Comparison of ENCODE assay signal across 1 cellular context in the genomic region with DNA sequence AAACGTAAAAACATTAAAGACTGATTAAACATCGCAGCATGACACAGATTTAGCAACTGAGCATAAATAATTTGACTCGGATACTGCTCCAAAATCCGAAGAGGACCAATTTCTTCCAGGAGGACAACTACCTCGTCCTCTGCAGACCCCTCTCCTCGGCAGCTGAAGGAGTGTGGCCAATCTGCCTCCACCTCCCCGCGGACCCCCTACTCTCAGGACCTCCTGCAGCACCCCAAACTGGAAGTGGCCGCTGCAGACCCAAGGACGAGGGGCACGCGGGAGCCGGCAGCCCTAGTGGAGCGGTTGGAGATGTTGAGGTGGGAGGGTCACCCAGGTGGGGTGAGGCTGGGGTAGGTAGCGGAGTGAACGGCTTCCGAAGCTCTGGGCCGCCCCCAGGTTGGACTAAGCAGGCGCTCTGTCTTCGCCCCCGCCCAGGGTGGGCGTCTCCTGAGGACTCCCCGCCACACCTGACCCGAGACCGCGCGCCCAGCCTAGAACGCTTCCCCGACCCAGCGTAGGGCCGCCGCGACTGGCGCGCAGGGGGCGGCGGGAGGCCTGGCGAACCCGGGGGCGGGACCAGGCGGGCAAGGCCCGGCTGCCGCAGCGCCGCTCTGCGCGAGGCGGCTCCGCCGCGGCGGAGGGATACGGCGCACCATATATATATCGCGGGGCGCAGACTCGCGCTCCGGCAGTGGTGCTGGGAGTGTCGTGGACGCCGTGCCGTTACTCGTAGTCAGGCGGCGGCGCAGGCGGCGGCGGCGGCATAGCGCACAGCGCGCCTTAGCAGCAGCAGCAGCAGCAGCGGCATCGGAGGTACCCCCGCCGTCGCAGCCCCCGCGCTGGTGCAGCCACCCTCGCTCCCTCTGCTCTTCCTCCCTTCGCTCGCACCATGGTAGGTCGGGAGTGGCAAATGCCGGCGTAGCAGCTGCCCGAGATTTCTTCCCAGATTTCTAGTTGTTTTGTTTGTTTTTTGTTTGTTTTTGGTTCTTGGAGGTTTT.
TF ChIP-seq lines count a peak whose summit lies in the region.

A gene (plus strand): TSS at position 688 of the 998 bp plus-strand sequence. CDS start 202 bp downstream, at position 890.

TF ChIP-seq in A549, 52 proteins besides CTCF, POLR2A, EP300 and RAD21 (continued from another document):
- TF ChIP-seq, protein P1, sequence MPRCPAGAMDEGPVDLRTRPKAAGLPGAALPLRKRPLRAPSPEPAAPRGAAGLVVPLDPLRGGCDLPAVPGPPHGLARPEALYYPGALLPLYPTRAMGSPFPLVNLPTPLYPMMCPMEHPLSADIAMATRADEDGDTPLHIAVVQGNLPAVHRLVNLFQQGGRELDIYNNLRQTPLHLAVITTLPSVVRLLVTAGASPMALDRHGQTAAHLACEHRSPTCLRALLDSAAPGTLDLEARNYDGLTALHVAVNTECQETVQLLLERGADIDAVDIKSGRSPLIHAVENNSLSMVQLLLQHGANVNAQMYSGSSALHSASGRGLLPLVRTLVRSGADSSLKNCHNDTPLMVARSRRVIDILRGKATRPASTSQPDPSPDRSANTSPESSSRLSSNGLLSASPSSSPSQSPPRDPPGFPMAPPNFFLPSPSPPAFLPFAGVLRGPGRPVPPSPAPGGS (IDR thresholded peaks at IDR 0.05) = peak; percentile 100
- no peak for TF ChIP-seq MAFK (IDR thresholded peaks at IDR 0.05; ENCODE audit: partially characterized antibody)
- peak; percentile 86 for TF ChIP-seq TFCP2L1 (CRISPR knock-in tag; IDR thresholded peaks at IDR 0.05)
- no peak for TF ChIP-seq EHF (CRISPR knock-in tag; IDR thresholded peaks at IDR 0.05)
- TF ChIP-seq JUNB (IDR thresholded peaks at IDR 0.05) = no peak
- no peak for TF ChIP-seq FOSL2 (IDR thresholded peaks at IDR 0.05)
- peak; percentile 54 for TF ChIP-seq FOSL2 (CRISPR knock-in tag; IDR thresholded peaks at IDR 0.05)
- TF ChIP-seq CHD2 (IDR thresholded peaks at IDR 0.05; ENCODE audit: low read length, partially characterized antibody) = peak; percentile 80
- TF ChIP-seq, protein P2, sequence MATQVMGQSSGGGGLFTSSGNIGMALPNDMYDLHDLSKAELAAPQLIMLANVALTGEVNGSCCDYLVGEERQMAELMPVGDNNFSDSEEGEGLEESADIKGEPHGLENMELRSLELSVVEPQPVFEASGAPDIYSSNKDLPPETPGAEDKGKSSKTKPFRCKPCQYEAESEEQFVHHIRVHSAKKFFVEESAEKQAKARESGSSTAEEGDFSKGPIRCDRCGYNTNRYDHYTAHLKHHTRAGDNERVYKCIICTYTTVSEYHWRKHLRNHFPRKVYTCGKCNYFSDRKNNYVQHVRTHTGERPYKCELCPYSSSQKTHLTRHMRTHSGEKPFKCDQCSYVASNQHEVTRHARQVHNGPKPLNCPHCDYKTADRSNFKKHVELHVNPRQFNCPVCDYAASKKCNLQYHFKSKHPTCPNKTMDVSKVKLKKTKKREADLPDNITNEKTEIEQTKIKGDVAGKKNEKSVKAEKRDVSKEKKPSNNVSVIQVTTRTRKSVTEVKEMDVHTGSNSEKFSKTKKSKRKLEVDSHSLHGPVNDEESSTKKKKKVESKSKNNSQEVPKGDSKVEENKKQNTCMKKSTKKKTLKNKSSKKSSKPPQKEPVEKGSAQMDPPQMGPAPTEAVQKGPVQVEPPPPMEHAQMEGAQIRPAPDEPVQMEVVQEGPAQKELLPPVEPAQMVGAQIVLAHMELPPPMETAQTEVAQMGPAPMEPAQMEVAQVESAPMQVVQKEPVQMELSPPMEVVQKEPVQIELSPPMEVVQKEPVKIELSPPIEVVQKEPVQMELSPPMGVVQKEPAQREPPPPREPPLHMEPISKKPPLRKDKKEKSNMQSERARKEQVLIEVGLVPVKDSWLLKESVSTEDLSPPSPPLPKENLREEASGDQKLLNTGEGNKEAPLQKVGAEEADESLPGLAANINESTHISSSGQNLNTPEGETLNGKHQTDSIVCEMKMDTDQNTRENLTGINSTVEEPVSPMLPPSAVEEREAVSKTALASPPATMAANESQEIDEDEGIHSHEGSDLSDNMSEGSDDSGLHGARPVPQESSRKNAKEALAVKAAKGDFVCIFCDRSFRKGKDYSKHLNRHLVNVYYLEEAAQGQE (IDR thresholded peaks at IDR 0.05) = peak; percentile 58; the same call in 1 of the 2 replicates
- no peak for TF ChIP-seq CHD4 (IDR thresholded peaks at IDR 0.05; ENCODE audit: borderline replicate concordance)
- TF ChIP-seq RARB (CRISPR knock-in tag; IDR thresholded peaks at IDR 0.05) = peak; percentile 53; the same call in 1 of the 2 replicates
- peak; percentile 69 for TF ChIP-seq GATA3 (IDR thresholded peaks at IDR 0.05; ENCODE audit: borderline replicate concordance)
- TF ChIP-seq CBX8 (IDR thresholded peaks at IDR 0.05) = peak; percentile 60; the same call in 1 of the 2 replicates
- TF ChIP-seq, protein P3, sequence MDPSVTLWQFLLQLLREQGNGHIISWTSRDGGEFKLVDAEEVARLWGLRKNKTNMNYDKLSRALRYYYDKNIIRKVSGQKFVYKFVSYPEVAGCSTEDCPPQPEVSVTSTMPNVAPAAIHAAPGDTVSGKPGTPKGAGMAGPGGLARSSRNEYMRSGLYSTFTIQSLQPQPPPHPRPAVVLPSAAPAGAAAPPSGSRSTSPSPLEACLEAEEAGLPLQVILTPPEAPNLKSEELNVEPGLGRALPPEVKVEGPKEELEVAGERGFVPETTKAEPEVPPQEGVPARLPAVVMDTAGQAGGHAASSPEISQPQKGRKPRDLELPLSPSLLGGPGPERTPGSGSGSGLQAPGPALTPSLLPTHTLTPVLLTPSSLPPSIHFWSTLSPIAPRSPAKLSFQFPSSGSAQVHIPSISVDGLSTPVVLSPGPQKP (IDR thresholded peaks at IDR 0.05; ENCODE audit: low read depth, low read length) = no peak
- 0 out of 2 replicates have a peak, but pooled peaks have one; percentile 60 for TF ChIP-seq RNF2 (IDR thresholded peaks at IDR 0.05; ENCODE audit: borderline replicate concordance, low read depth)
- TF ChIP-seq FOXS1 (CRISPR knock-in tag; IDR thresholded peaks at IDR 0.05) = peak; percentile 19; the same call in 1 of the 2 replicates
- TF ChIP-seq, protein P4, sequence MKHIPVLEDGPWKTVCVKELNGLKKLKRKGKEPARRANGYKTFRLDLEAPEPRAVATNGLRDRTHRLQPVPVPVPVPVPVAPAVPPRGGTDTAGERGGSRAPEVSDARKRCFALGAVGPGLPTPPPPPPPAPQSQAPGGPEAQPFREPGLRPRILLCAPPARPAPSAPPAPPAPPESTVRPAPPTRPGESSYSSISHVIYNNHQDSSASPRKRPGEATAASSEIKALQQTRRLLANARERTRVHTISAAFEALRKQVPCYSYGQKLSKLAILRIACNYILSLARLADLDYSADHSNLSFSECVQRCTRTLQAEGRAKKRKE (CRISPR knock-in tag; IDR thresholded peaks at IDR 0.05; ENCODE audit: low read depth) = no peak
- TF ChIP-seq HEYL (CRISPR knock-in tag; IDR thresholded peaks at IDR 0.05) = no peak
- TF ChIP-seq NPAS2 (CRISPR knock-in tag; IDR thresholded peaks at IDR 0.05; ENCODE audit: borderline replicate concordance) = no peak
- TF ChIP-seq PHF8 (IDR thresholded peaks at IDR 0.05; ENCODE audit: borderline replicate concordance, low read depth) = peak; percentile 96; the same call in 1 of the 2 replicates
- no peak for TF ChIP-seq KDM5A (IDR thresholded peaks at IDR 0.05)
- TF ChIP-seq SMC3 (IDR thresholded peaks at IDR 0.05) = peak; percentile 20; the same call in 1 of the 3 replicates
- TF ChIP-seq KDM1A (IDR thresholded peaks at IDR 0.05; ENCODE audit: low read depth) = no peak
TF ChIP-seq in A549: peak in this region for 19.
